Comparison of ENCODE assay signal across 7 cellular contexts in the genomic region with DNA sequence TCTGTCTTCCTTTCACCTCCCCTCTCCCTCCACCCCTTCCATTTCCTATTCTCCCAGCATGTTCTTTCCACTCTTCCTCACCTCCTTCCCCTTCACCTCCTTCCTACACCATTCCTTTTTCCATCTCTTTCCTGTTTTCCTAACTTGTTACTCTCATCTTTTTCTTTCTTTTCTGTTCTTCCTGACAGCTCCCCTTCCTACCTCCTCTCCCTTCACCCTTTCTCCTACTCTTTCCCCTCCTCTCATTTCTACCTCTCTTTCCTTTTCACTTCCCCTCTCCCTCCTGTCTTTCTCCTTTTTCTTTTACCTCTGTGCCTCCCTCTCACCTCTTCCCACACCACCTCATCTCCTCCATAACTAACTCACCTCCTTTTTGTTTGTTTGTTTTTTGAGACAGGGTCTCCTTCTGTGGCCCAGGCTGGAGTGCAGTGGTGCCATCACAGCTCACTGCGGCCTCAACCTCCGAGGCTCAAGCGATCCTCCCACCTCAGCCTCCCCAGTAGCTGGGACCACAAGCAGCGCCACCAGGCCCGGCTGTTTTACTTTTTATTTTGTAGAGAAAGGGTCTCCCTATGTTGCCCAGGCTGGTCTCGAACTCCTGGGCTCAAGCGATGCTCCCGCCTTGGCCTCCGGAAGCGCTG. TPM values are rescaled to one million over a fixed set of nuclear protein-coding genes. Genes with fewer than 3 reads are reported as not detected.
A peak's percentile ranks its signal among the peaks of the same experiment; 100 is the strongest.
DNase-seq lines count a peak whose midpoint lies in the region; ATAC-seq, FAIRE-seq and TF ChIP-seq lines count a peak whose summit lies in the region.

No MANE protein-coding gene starts in this region.

- in situ Hi-C loops in GM13977 (cut with MboI; ENCODE audit: low pct_unique_long_range_greater_than_20kb, low sequenced_read_pairs, unreplicated experiment): no loop called here

- no peak for ATAC-seq in esophagus mucosa

- H3K4me3 ChIP-seq in HUES64 (ENCODE audit: low read length) (peak overlapping the region; percentile 92), kidney (ENCODE audit: low read length in 2 of 2) (peak overlapping the region; percentile 90 to 98), subcutaneous abdominal adipose tissue (ENCODE audit: low read depth in 1 of 5, low read length in 5 of 5) (peak overlapping the region in 4 of 5 donors; percentile 80 to 93 (median 88))

- peak overlapping the region; percentile 96 for H3K27ac Mint-ChIP-seq in activated naive CD8-positive, alpha-beta T cell treated with anti-CD3 and anti-CD28 coated beads for 36 hours

- H3K27me3 ChIP-seq in HUES64 (ENCODE audit: insufficient read depth, low read length): no peaks in the 10 kb centered on the region; the same call in 1 of the 2 replicates
- no peaks in the 10 kb centered on the region for H3K27me3 ChIP-seq in subcutaneous abdominal adipose tissue (ENCODE audit: control insufficient read depth in 5 of 5, insufficient read depth in 4 of 5, low read length in 5 of 5)

- intact Hi-C loops in kidney (cut with DNase I): no loop called here

- H3K9me3 ChIP-seq in HUES64 (ENCODE audit: insufficient read depth, low read depth, low read length) (no peaks in the 10 kb centered on the region), kidney (ENCODE audit: control insufficient read depth in 1 of 2, low read length in 2 of 2) (no peaks in the 10 kb centered on the region), subcutaneous abdominal adipose tissue (ENCODE audit: control insufficient read depth in 5 of 5, low read length in 5 of 5) (no peaks in the 10 kb centered on the region)

- peak overlapping the region; percentile 58; the same call in 1 of the 2 replicates for H3K9ac ChIP-seq in HUES64 (ENCODE audit: low read depth, low read length)
- peak overlapping the region in 1 of 2 donors; percentile 93 for H3K9ac ChIP-seq in kidney (ENCODE audit: low read length in 2 of 2)
- H3K9ac ChIP-seq in subcutaneous abdominal adipose tissue (ENCODE audit: low read length in 5 of 5): peak overlapping the region in 4 of 5 donors; percentile 82 to 100 (median 95)

- H3K36me3 ChIP-seq in HUES64 (ENCODE audit: insufficient read depth, low read length): no peaks in the 10 kb centered on the region
- no peaks in the 10 kb centered on the region for H3K36me3 ChIP-seq in kidney (ENCODE audit: control insufficient read depth in 1 of 2, insufficient read depth in 2 of 2, low read length in 2 of 2)
- no peaks in the 10 kb centered on the region for H3K36me3 ChIP-seq in subcutaneous abdominal adipose tissue (ENCODE audit: control insufficient read depth in 5 of 5, insufficient read depth in 5 of 5, low read length in 5 of 5)

- H3K27me3 Mint-ChIP-seq in activated naive CD8-positive, alpha-beta T cell treated with anti-CD3 and anti-CD28 coated beads for 36 hours: no peaks in the 10 kb centered on the region

- H3K27ac ChIP-seq in HUES64 (ENCODE audit: low read depth, low read length): no peak overlapping the region
- peak overlapping the region; percentile 92 to 93 for H3K27ac ChIP-seq in kidney (ENCODE audit: low read depth in 2 of 2, low read length in 2 of 2)
- H3K27ac ChIP-seq in subcutaneous abdominal adipose tissue (ENCODE audit: low read depth, low read length): peak overlapping the region; percentile 95

- TF ChIP-seq CTCF in kidney (IDR thresholded peaks at IDR 0.05; ENCODE audit: borderline replicate concordance, extremely low read depth, insufficient read depth) (no peak), GM13977 (IDR thresholded peaks at IDR 0.05; ENCODE audit: extremely low read depth, insufficient read depth, missing control alignments) (no peak)

- 41% methylated on average over 10 of the region's 10 CpGs for WGBS in HUES64

- no peaks in the 10 kb centered on the region; the same call in 1 of the 2 replicates for H3K4me1 ChIP-seq in HUES64 (ENCODE audit: insufficient read depth, low read length)
- peaks cover 5 to 8% of the 10 kb centered on the region in 2 donors for H3K4me1 ChIP-seq in kidney (ENCODE audit: control insufficient read depth in 1 of 2, insufficient read depth in 1 of 2, low read depth in 1 of 2, low read length in 2 of 2)
- peaks cover 3 to 44% (median 38%) of the 10 kb centered on the region in 5 donors for H3K4me1 ChIP-seq in subcutaneous abdominal adipose tissue (ENCODE audit: control insufficient read depth in 5 of 5, insufficient read depth in 5 of 5, low read length in 5 of 5)

- peak overlapping the region; percentile 97 for H3K4me3 Mint-ChIP-seq in activated naive CD8-positive, alpha-beta T cell treated with anti-CD3 and anti-CD28 coated beads for 36 hours

- peaks cover 40% of the 10 kb centered on the region for H3K4me1 Mint-ChIP-seq in activated naive CD8-positive, alpha-beta T cell treated with anti-CD3 and anti-CD28 coated beads for 36 hours

- no peaks in the 10 kb centered on the region for H3K9me3 Mint-ChIP-seq in activated naive CD8-positive, alpha-beta T cell treated with anti-CD3 and anti-CD28 coated beads for 36 hours

- DNase-seq in activated naive CD8-positive, alpha-beta T cell treated with anti-CD3 and anti-CD28 coated beads for 36 hours: no peak
- DNase-seq in kidney: peak; percentile 84
- DNase-seq in NCI-H1048 (lab: John Stamatoyannopoulos, UW): no peak
- no peak for DNase-seq in GM13977 (ENCODE audit: low spot score)

- no peak for FAIRE-seq in kidney (lab: Jason Lieb, UNC)

- H3K36me3 Mint-ChIP-seq in activated naive CD8-positive, alpha-beta T cell treated with anti-CD3 and anti-CD28 coated beads for 36 hours: peaks cover 4% of the 10 kb centered on the region

RNA-seq across cellular contexts. Expression of a gene that starts 0.9 kb away (rescaled TPM):
- polyA plus RNA-seq in HUES64 (2013, experiment 1 of 2): 10.2 TPM
- polyA plus RNA-seq in HUES64 (2013, experiment 2 of 2): 10.5 TPM
- 10 to 100 TPM; 30.4 to 30.8 TPM for total RNA-seq in activated naive CD8-positive, alpha-beta T cell treated with anti-CD3 and anti-CD28 coated beads for 36 hours
- 36.9 TPM for total RNA-seq in kidney
- 7.4 TPM for polyA plus RNA-seq in kidney (ENCODE audit: insufficient read depth, low read depth, low replicate concordance)
- 22.6 TPM for total RNA-seq in esophagus mucosa
